In genomic region chr14:30681752-30682355, GRCh38 we compare ENCODE assay signal across 11 cellular contexts. TPM values are rescaled to one million over a fixed set of nuclear protein-coding genes. Genes with fewer than 3 reads are reported as not detected.
DNase-seq lines count a peak whose midpoint lies in the region; ATAC-seq, FAIRE-seq and TF ChIP-seq lines count a peak whose summit lies in the region.
"Had no signal": no experiment of that assay in that cellular context is flagged by ENCODE, and none has a peak within 500 bp of the region (broad histone marks: within the 10 kb centered on the region; RNA-seq: fewer than 3 reads in every experiment).

No MANE protein-coding gene starts in this region.

- CTCF ChIA-PET in Calu3 (lab: Charles Lee), result no interaction called here
- CTCF ChIA-PET in HepG2 (lab: Yijun Ruan, JAX; ENCODE audit: low intra/inter-chr PET ratio, low total read pairs), result interaction anchor here (1.3 kb wide), 1 partner anchor 26 kb away, joined by 4 read pairs; no protein-coding TSS in a partner anchor

- in situ Hi-C loops in HepG2 (cut with HindIII; ENCODE audit: extremely low pct_ligation_motif_present, low pct_unique_long_range_greater_than_20kb), result no loop called here

- no peak overlapping the region for H3K27ac ChIP-seq in HUES64 (ENCODE audit: low read depth, low read length)
- H3K27ac ChIP-seq in HepG2 (ENCODE audit: extremely low read length, insufficient read depth, low read length), result no peak overlapping the region
- no peak overlapping the region for H3K27ac ChIP-seq in esophagus squamous epithelium
- H3K27ac ChIP-seq: epithelial cell of prostate had no signal

- peaks cover 54% of the 10 kb centered on the region for H3K36me3 ChIP-seq in HUES64 (ENCODE audit: insufficient read depth, low read length)
- H3K36me3 ChIP-seq in adipocyte (ENCODE audit: control insufficient read depth, insufficient read depth, low read length, severe bottlenecking), result peaks cover 44% of the 10 kb centered on the region
- H3K36me3 ChIP-seq in HepG2 (replicated peaks in 1 of 2; ENCODE audit: control insufficient read depth in 1 of 2, insufficient read depth in 2 of 2, low read length in 2 of 2), result peaks cover 20 to 56% of the 10 kb centered on the region in 2 experiments
- H3K36me3 ChIP-seq in esophagus squamous epithelium, result peaks cover 0 to 59% (median 0%) of the 10 kb centered on the region in 3 donors

- no peak for TF ChIP-seq EP300 in HepG2 (IDR thresholded peaks at IDR 0.05; ENCODE audit: low read depth in 2 of 2, low read length in 2 of 2)
- TF ChIP-seq EP300 in HepG2 (CRISPR knock-in tag; IDR thresholded peaks at IDR 0.05; ENCODE audit: borderline replicate concordance), result no peak

- intact Hi-C loops in Calu3 (cut with micrococcal nuclease; ENCODE audit: unreplicated experiment) (no loop called here), HepG2 (cut with micrococcal nuclease; ENCODE audit: unreplicated experiment) (no loop called here), esophagus squamous epithelium (cut with DNase I) (no loop called here)

- H2AFZ ChIP-seq in HepG2 (ENCODE audit: low read length), result no peak overlapping the region

- no CpG with 5 or more reads among the region's 2 CpGs for WGBS in HUES64
- 77% methylated on average over 2 of the region's 2 CpGs for WGBS in HepG2 (ENCODE audit: low lambda C conversion rate)
- WGBS in esophagus squamous epithelium, 2 donors, result 72 to 89% methylated on average over 2 of the region's 2 CpGs

- FAIRE-seq in HepG2 (lab: Jason Lieb, UNC), result no peak
- FAIRE-seq: H1 had no signal

- TF ChIP-seq CTCF in Calu3 (IDR thresholded peaks at IDR 0.05; ENCODE audit: unreplicated experiment) (peak; percentile 29), HepG2 (CRISPR knock-in tag; IDR thresholded peaks at IDR 0.05) (peak; percentile 37), esophagus squamous epithelium (IDR thresholded peaks at IDR 0.05) (peak in 3 of 6 experiments; percentile 22 to 37 (median 26))

- H3K4me3 Mint-ChIP-seq in Calu3 (ENCODE audit: low read depth, unreplicated experiment), result no peak overlapping the region
- H3K4me3 Mint-ChIP-seq in stimulated activated effector memory CD8-positive, alpha-beta T cell treated with anti-CD3 and anti-CD28 coated beads, Interleukin-12 subunit alpha, Interleukin-12 subunit beta, amount 100 ng/mL, for 72 hours, result no peak overlapping the region
- H3K4me3 Mint-ChIP-seq: naive B cell had no signal

- no peaks in the 10 kb centered on the region for H3K9me3 Mint-ChIP-seq in Calu3 (ENCODE audit: low read depth, unreplicated experiment)
- no peaks in the 10 kb centered on the region for H3K9me3 Mint-ChIP-seq in stimulated activated effector memory CD8-positive, alpha-beta T cell treated with anti-CD3 and anti-CD28 coated beads, Interleukin-12 subunit alpha, Interleukin-12 subunit beta, amount 100 ng/mL, for 72 hours

- H3K36me3 Mint-ChIP-seq in Calu3 (ENCODE audit: insufficient read depth, unreplicated experiment), result no peaks in the 10 kb centered on the region
- peaks cover 45% of the 10 kb centered on the region for H3K36me3 Mint-ChIP-seq in stimulated activated effector memory CD8-positive, alpha-beta T cell treated with anti-CD3 and anti-CD28 coated beads, Interleukin-12 subunit alpha, Interleukin-12 subunit beta, amount 100 ng/mL, for 72 hours

- ATAC-seq in HepG2, result peak; percentile 74
- no peak for ATAC-seq in stimulated activated effector memory CD8-positive, alpha-beta T cell treated with anti-CD3 and anti-CD28 coated beads, Interleukin-12 subunit alpha, Interleukin-12 subunit beta, amount 100 ng/mL, for 72 hours

- DNase-seq in Calu3 (no peak), adipocyte (ENCODE audit: low read depth) (peak; percentile 5), HepG2 (ENCODE audit: low spot score) (peak; percentile 57), pons (ENCODE audit: low spot score) (no peak), NCI-H774 (lab: John Stamatoyannopoulos, UW) (no peak), esophagus squamous epithelium (lab: John Stamatoyannopoulos, UW) (no peak)
- DNase-seq in stimulated activated effector memory CD8-positive, alpha-beta T cell treated with anti-CD3 and anti-CD28 coated beads, Interleukin-12 subunit alpha, Interleukin-12 subunit beta, amount 100 ng/mL, for 72 hours (ENCODE audit: low spot score in 2 of 2), result no peak
- DNase-seq: naive B cell had no signal

- POLR2A ChIA-PET in HepG2 (lab: Yijun Ruan, JAX), result interaction anchor here (0.5 to 1.1 kb wide), 2 partner anchors 10 to 33 kb away, joined by 3 read pairs; no protein-coding TSS in a partner anchor

- H3K27ac Mint-ChIP-seq in Calu3 (ENCODE audit: unreplicated experiment), result no peak overlapping the region
- no peak overlapping the region for H3K27ac Mint-ChIP-seq in stimulated activated effector memory CD8-positive, alpha-beta T cell treated with anti-CD3 and anti-CD28 coated beads, Interleukin-12 subunit alpha, Interleukin-12 subunit beta, amount 100 ng/mL, for 72 hours
- H3K27ac Mint-ChIP-seq: naive B cell had no signal

- H3K4me1 ChIP-seq in HUES64 (ENCODE audit: insufficient read depth, low read length), result no peaks in the 10 kb centered on the region
- H3K4me1 ChIP-seq in adipocyte (ENCODE audit: control insufficient read depth, insufficient read depth, low read length), result no peaks in the 10 kb centered on the region
- H3K4me1 ChIP-seq in HepG2 (ENCODE audit: insufficient read depth, low read length), result no peaks in the 10 kb centered on the region
- no peaks in the 10 kb centered on the region for H3K4me1 ChIP-seq in esophagus squamous epithelium

- no peaks in the 10 kb centered on the region for H3K79me2 ChIP-seq in HepG2 (ENCODE audit: insufficient read depth, low read length)

- BruUV-seq in Calu3 (replicated peaks; lab: Mats Ljungman, UMichigan), result no TSS peak
- BruUV-seq in HepG2 (replicated peaks; lab: Mats Ljungman, UMichigan), result no TSS peak

- TF ChIP-seq POLR2A in HepG2 (IDR thresholded peaks at IDR 0.05; ENCODE audit: insufficient read depth in 1 of 2, low read depth in 2 of 2, low read length in 2 of 2) (no peak), esophagus squamous epithelium (IDR thresholded peaks at IDR 0.05) (no peak)

- no peak overlapping the region for H3K4me2 ChIP-seq in HepG2 (ENCODE audit: low read depth, low read length)

- no peak for TF ChIP-seq RAD21 in HepG2 (CRISPR knock-in tag; IDR thresholded peaks at IDR 0.05)

- no peaks in the 10 kb centered on the region for H3K27me3 Mint-ChIP-seq in Calu3 (ENCODE audit: unreplicated experiment)
- H3K27me3 Mint-ChIP-seq: naive B cell had no signal

- no peaks in the 10 kb centered on the region for H4K20me1 ChIP-seq in HepG2 (ENCODE audit: insufficient read depth, low read length)

- H3K9ac ChIP-seq in HUES64 (ENCODE audit: low read depth, low read length) (no peak overlapping the region), adipocyte (ENCODE audit: low read length) (no peak overlapping the region), HepG2 (ENCODE audit: insufficient read depth, low read depth, low read length) (no peak overlapping the region)

- no peaks in the 10 kb centered on the region for H3K4me1 Mint-ChIP-seq in Calu3 (ENCODE audit: low read depth, unreplicated experiment)
- no peaks in the 10 kb centered on the region for H3K4me1 Mint-ChIP-seq in stimulated activated effector memory CD8-positive, alpha-beta T cell treated with anti-CD3 and anti-CD28 coated beads, Interleukin-12 subunit alpha, Interleukin-12 subunit beta, amount 100 ng/mL, for 72 hours

- H3K27me3 ChIP-seq in HUES64 (ENCODE audit: insufficient read depth, low read length) (no peaks in the 10 kb centered on the region), adipocyte (replicated peaks; ENCODE audit: control insufficient read depth, insufficient read depth, low read length) (no peaks in the 10 kb centered on the region), HepG2 (ENCODE audit: control insufficient read depth in 1 of 2, insufficient read depth in 2 of 2, low read length in 2 of 2) (no peaks in the 10 kb centered on the region), esophagus squamous epithelium (no peaks in the 10 kb centered on the region)

- H3K9me3 ChIP-seq in HUES64 (ENCODE audit: insufficient read depth, low read depth, low read length) (0 out of 2 replicates have a peak, but pooled peaks cover 5% of the 10 kb centered on the region), adipocyte (ENCODE audit: control insufficient read depth, low read length) (no peaks in the 10 kb centered on the region), HepG2 (ENCODE audit: low read length) (no peaks in the 10 kb centered on the region), esophagus squamous epithelium (no peaks in the 10 kb centered on the region)

- H3K4me3 ChIP-seq in HUES64 (ENCODE audit: low read length), result peak overlapping the region; percentile 40
- H3K4me3 ChIP-seq in adipocyte (ENCODE audit: low read length), result no peak overlapping the region
- no peak overlapping the region for H3K4me3 ChIP-seq in HepG2 (replicated peaks in 1 of 3; ENCODE audit: insufficient read depth in 1 of 3, low read depth in 2 of 3, low read length in 3 of 3)
- H3K4me3 ChIP-seq in esophagus squamous epithelium, result no peak overlapping the region

TF ChIP-seq in HepG2, 621 proteins besides CTCF, POLR2A, EP300 and RAD21 (continues in another document):
- TF ChIP-seq TEAD3 (CRISPR knock-in tag; optimal IDR thresholded peaks at IDR 0.05; ENCODE audit: borderline replicate concordance), result no peak

RNA-seq across cellular contexts. Expression of gene SCFD1, which starts 59.7 kb away (rescaled TPM):
- total RNA-seq in Calu3 (2022) (50.5 and 69.1 TPM in 2 replicates), HepG2 (2016; rRNA removed; fragmentation: Illumina TruSeq; extraction: Trizol) (256 and 318 TPM in 2 replicates), esophagus squamous epithelium (10 to 100 TPM; 50.4 to 82.1 (median 52.6) TPM)
- 55.1 TPM for polyA plus RNA-seq in HUES64 (2013, experiment 1 of 2)
- 59.6 TPM for polyA plus RNA-seq in HUES64 (2013, experiment 2 of 2)
- 183 and 191 TPM in 2 replicates for total RNA-seq in HepG2 (2016; cell fraction: cytosol; rRNA removed; fragmentation: Illumina TruSeq; extraction: Trizol; ENCODE audit: low read depth)
- total RNA-seq in HepG2 (2016; cell fraction: insoluble cytoplasmic fraction; rRNA removed; fragmentation: Illumina TruSeq; extraction: Trizol), result 264 and 346 TPM in 2 replicates
- total RNA-seq in HepG2 (2016; cell fraction: membrane; rRNA removed; fragmentation: Illumina TruSeq; extraction: Trizol), result 220 and 248 TPM in 2 replicates
- total RNA-seq in HepG2 (2016; cell fraction: nucleus; rRNA removed; fragmentation: Illumina TruSeq; extraction: Trizol), result 294 and 317 TPM in 2 replicates
- polyA plus RNA-seq in HepG2 (2011; rRNA removed), result 178 and 235 TPM in 2 replicates
- polyA plus RNA-seq in HepG2 (2011; cell fraction: cytosol; rRNA removed), result 51.8 and 79.2 TPM in 2 replicates
- 111 and 127 TPM in 2 replicates for polyA plus RNA-seq in HepG2 (2011; cell fraction: nucleus; rRNA removed)
- 114 and 153 TPM in 2 replicates for polyA plus RNA-seq in HepG2 (2012)
- 135 and 148 TPM in 2 replicates for polyA plus RNA-seq in HepG2 (2016; cell fraction: cytosol; fragmentation: Illumina TruSeq; extraction: Trizol; ENCODE audit: low read depth)
- polyA plus RNA-seq in HepG2 (2016; cell fraction: insoluble cytoplasmic fraction; fragmentation: Illumina TruSeq; extraction: Trizol; ENCODE audit: low read depth), result 293 and 325 TPM in 2 replicates
- 190 and 203 TPM in 2 replicates for polyA plus RNA-seq in HepG2 (2016; cell fraction: membrane; fragmentation: Illumina TruSeq; extraction: Trizol; ENCODE audit: low read depth)
- polyA plus RNA-seq in HepG2 (2016; cell fraction: nucleus; fragmentation: Illumina TruSeq; extraction: Trizol; ENCODE audit: insufficient read depth, low read depth), result 291 and 292 TPM in 2 replicates
- polyA minus RNA-seq in HepG2 (2011; rRNA and poly(A)+ RNA removed; ENCODE audit: low replicate concordance), result 24.4 and 68.1 TPM in 2 replicates
- polyA minus RNA-seq in HepG2 (2011; cell fraction: cytosol; rRNA and poly(A)+ RNA removed), result 92.9 and 94.7 TPM in 2 replicates
- 849 and 949 TPM in 2 replicates for polyA minus RNA-seq in HepG2 (2011; cell fraction: nucleus; rRNA and poly(A)+ RNA removed)

Comparison
In these comparisons a context has a peak if more than half of its experiments do, and no peak if none do; other contexts are left out.
1. DNase-seq: peak in adipocyte (single experiment) and HepG2 (single experiment); none in Calu3 (single experiment), pons (single experiment), NCI-H774 (single experiment), esophagus squamous epithelium (single experiment) and stimulated activated effector memory CD8-positive, alpha-beta T cell treated with anti-CD3 and anti-CD28 coated beads, Interleukin-12 subunit alpha, Interleukin-12 subunit beta, amount 100 ng/mL, for 72 hours (0 of 2).